ENCODE assay signal across 24 cellular contexts in genomic region chr12:109082751-109083150, GRCh38. TPM values are rescaled to one million over a fixed set of nuclear protein-coding genes. Genes with fewer than 3 reads are reported as not detected.
DNase-seq lines count a peak whose midpoint lies in the region; ATAC-seq and TF ChIP-seq lines count a peak whose summit lies in the region.
"Had no signal": no experiment of that assay in that cellular context is flagged by ENCODE, and none has a peak within 500 bp of the region (broad histone marks: within the 10 kb centered on the region; RNA-seq: fewer than 3 reads in every experiment).

No MANE protein-coding gene starts in this region.

- intact Hi-C loops in dorsolateral prefrontal cortex (cut with DNase I) (no loop called here), right lobe of liver (cut with DNase I) (no loop called here)

- H3K27me3 Mint-ChIP-seq in neural progenitor cell (ENCODE audit: insufficient read depth, low read depth) = peaks cover 4% of the 10 kb centered on the region
- H3K27me3 Mint-ChIP-seq: CD4-positive, alpha-beta T cell; CD8-positive, alpha-beta memory T cell had no signal

- no peak overlapping the region for H3K4me3 Mint-ChIP-seq in neural progenitor cell
- H3K4me3 Mint-ChIP-seq: CD14-positive monocyte; CD4-positive, alpha-beta T cell; CD8-positive, alpha-beta memory T cell; GM23338; H9 had no signal

- peak overlapping the region; percentile 18 for H3K27ac Mint-ChIP-seq in neural progenitor cell
- H3K27ac Mint-ChIP-seq: CD4-positive, alpha-beta T cell; GM23338; H9 had no signal

- H4K20me1 ChIP-seq in neural progenitor cell (ENCODE audit: low read depth) = no peaks in the 10 kb centered on the region
- H4K20me1 ChIP-seq: BLaER1 treated with 17β-estradiol and CSF1 and Interleukin-3, amounts not matched to agents 10 nM and 100 nM had no signal

- TF ChIP-seq CTCF in dorsolateral prefrontal cortex (IDR thresholded peaks at IDR 0.05 in 54 of 56, conservative IDR thresholded peaks at IDR 0.05 in 2 of 56; ENCODE audit: low read depth in 1 of 56, partially characterized antibody in 56 of 56) = no peak
- TF ChIP-seq CTCF in neural progenitor cell (IDR thresholded peaks at IDR 0.05) = no peak
- no peak for TF ChIP-seq CTCF in right lobe of liver (IDR thresholded peaks at IDR 0.05)

- H3K4me3 ChIP-seq in dorsolateral prefrontal cortex (no peak overlapping the region), neural progenitor cell (no peak overlapping the region), right lobe of liver (no peak overlapping the region)
- H3K4me3 ChIP-seq: A549; BLaER1 treated with 17β-estradiol and CSF1 and Interleukin-3, amounts not matched to agents 10 nM and 100 nM; GM12878; GM23338 had no signal

- H2AFZ ChIP-seq in neural progenitor cell (replicated peaks) = no peak overlapping the region
- H2AFZ ChIP-seq: GM23338 had no signal

- WGBS in right lobe of liver (ENCODE audit: insufficient coverage, low coverage, low lambda C conversion rate, missing lambda C conversion rate) = 91% methylated on average over 6 of the region's 14 CpGs

- H3K9me3 Mint-ChIP-seq in neural progenitor cell = peaks cover 2% of the 10 kb centered on the region
- H3K9me3 Mint-ChIP-seq: H9 had no signal

- no peak overlapping the region for H3K9ac ChIP-seq in neural progenitor cell
- H3K9ac ChIP-seq: BLaER1 treated with 17β-estradiol and CSF1 and Interleukin-3, amounts not matched to agents 10 nM and 100 nM had no signal

- H3K9me3 ChIP-seq in neural progenitor cell (ENCODE audit: low read depth) (no peaks in the 10 kb centered on the region), right lobe of liver (no peaks in the 10 kb centered on the region)
- H3K9me3 ChIP-seq: A549, BE2C had no signal

- TF ChIP-seq POLR2A in right lobe of liver (IDR thresholded peaks at IDR 0.05) = no peak

- H3K27ac ChIP-seq in dorsolateral prefrontal cortex = peak overlapping the region in 53 of 59 donors; percentile 17 to 88 (median 67)
- H3K27ac ChIP-seq in neural progenitor cell = no peak overlapping the region
- H3K27ac ChIP-seq in right lobe of liver = no peak overlapping the region
- H3K27ac ChIP-seq: A549; BLaER1 treated with 17β-estradiol and CSF1 and Interleukin-3, amounts not matched to agents 10 nM and 100 nM had no signal

- no peak for ATAC-seq in right lobe of liver
- ATAC-seq: A549, GM12878, GM23338, HCT116 had no signal

- no peaks in the 10 kb centered on the region for H3F3A ChIP-seq in neural progenitor cell (ENCODE audit: low read depth)

- H3K4me1 Mint-ChIP-seq in neural progenitor cell = no peaks in the 10 kb centered on the region
- H3K4me1 Mint-ChIP-seq: CD14-positive monocyte; CD8-positive, alpha-beta memory T cell; GM23338; H9 had no signal

- H3K27me3 ChIP-seq in dorsolateral prefrontal cortex = no peaks in the 10 kb centered on the region
- H3K27me3 ChIP-seq in neural progenitor cell = no peaks in the 10 kb centered on the region
- no peaks in the 10 kb centered on the region for H3K27me3 ChIP-seq in right lobe of liver
- H3K27me3 ChIP-seq: BE2C; BLaER1 treated with 17β-estradiol and CSF1 and Interleukin-3, amounts not matched to agents 10 nM and 100 nM had no signal

- peaks cover 26% of the 10 kb centered on the region for H3K36me3 Mint-ChIP-seq in neural progenitor cell

- H3K36me3 ChIP-seq in neural progenitor cell (no peaks in the 10 kb centered on the region), right lobe of liver (peaks cover 0 to 26% (median 11%) of the 10 kb centered on the region in 4 donors)

- no peak overlapping the region for H3K4me2 ChIP-seq in neural progenitor cell
- H3K4me2 ChIP-seq: A549; BLaER1 treated with 17β-estradiol and CSF1 and Interleukin-3, amounts not matched to agents 10 nM and 100 nM; GM23338 had no signal

- no peaks in the 10 kb centered on the region for H3K79me2 ChIP-seq in neural progenitor cell (ENCODE audit: low read depth)

- H3K4me1 ChIP-seq in neural progenitor cell = no peaks in the 10 kb centered on the region
- H3K4me1 ChIP-seq in right lobe of liver = peaks cover 0 to 37% (median 14%) of the 10 kb centered on the region in 4 donors
- H3K4me1 ChIP-seq: BE2C had no signal

- DNase-seq in dorsolateral prefrontal cortex (peak in 5 of 10 donors; percentile 20 to 68 (median 53)), neural progenitor cell (ENCODE audit: low spot score) (no peak), superior temporal gyrus (ENCODE audit: extremely low spot score) (peak; percentile 41), hepatic stellate cell (ENCODE audit: low spot score) (no peak), right lobe of liver (no peak), midbrain (lab: John Stamatoyannopoulos, UW) (no peak)
- DNase-seq in stimulated activated CD4-positive, alpha-beta T cell treated with anti-CD3 and anti-CD28 coated beads, Interleukin-15, amount 100 ng/mL, for 24 hours = no peak
- DNase-seq: 8988T; ACHN; AML-193; BE2C; CD4-positive, alpha-beta T cell; CD8-positive, alpha-beta memory T cell; DMS 273 treated with DMSO at 0.1 percent for 48 hours; DMS79; EL; GDM1; H9 had no signal

RNA-seq across cellular contexts. Expression of gene ALKBH2, which starts 10.5 kb away (rescaled TPM):
- total RNA-seq in dorsolateral prefrontal cortex (10 to 100 TPM in 100 of 120 experiments, 1 to 10 TPM in 20; 6.8 to 20.9 (median 12.4) TPM), neural progenitor cell (ENCODE audit: low replicate concordance) (18.5 TPM in 2 replicates), right lobe of liver (10 to 100 TPM in 4 of 6 experiments, 1 to 10 TPM in 2; 6.1 to 19.3 (median 17.1) TPM)

RNA-seq across cellular contexts. Expression of gene UNG, which starts 14.6 kb away (rescaled TPM):
- 10 to 100 TPM; 14.5 to 54.3 (median 25.9) TPM for total RNA-seq in dorsolateral prefrontal cortex
- 71.0 and 132 TPM in 2 replicates for total RNA-seq in neural progenitor cell (ENCODE audit: low replicate concordance)
- total RNA-seq in right lobe of liver = 10 to 100 TPM; 16.3 to 42.7 (median 21.2) TPM

RNA-seq across cellular contexts. Expression of gene USP30, which starts 30.4 kb away (rescaled TPM):
- total RNA-seq in dorsolateral prefrontal cortex (10 to 100 TPM; 22.1 to 52.9 (median 33.6) TPM), neural progenitor cell (ENCODE audit: low replicate concordance) (17.4 and 17.6 TPM in 2 replicates), right lobe of liver (10 to 100 TPM in 3 of 6 experiments, 1 to 10 TPM in 3; 6.4 to 17.6 (median 11.0) TPM)

RNA-seq across cellular contexts. Expression of gene ACACB, which starts 33.6 kb away (rescaled TPM):
- total RNA-seq in dorsolateral prefrontal cortex (100 to 1,000 TPM in 6 of 120 experiments, 10 to 100 TPM in 114; 12.5 to 161 (median 54.1) TPM), neural progenitor cell (ENCODE audit: low replicate concordance) (2.4 and 5.0 TPM in 2 replicates), right lobe of liver (100 to 1,000 TPM; 107 to 237 (median 187) TPM)

Comparison
In these comparisons a context has a peak if more than half of its experiments do, and no peak if none do; other contexts are left out.
1. H3K27ac ChIP-seq: peak in dorsolateral prefrontal cortex (53 of 59); none in neural progenitor cell (single experiment) and right lobe of liver (0 of 3).